Comparison of ENCODE assay signal across 16 cellular contexts in genomic region chr7:140453785-140454656, GRCh38. TPM values are rescaled to one million over a fixed set of nuclear protein-coding genes. Genes with fewer than 3 reads are reported as not detected.
A peak's percentile ranks its signal among the peaks of the same experiment; 100 is the strongest.
DNase-seq lines count a peak whose midpoint lies in the region; ATAC-seq lines count a peak whose summit lies in the region.
"Not testable (repeated sequence)": the region's sequence is repeated elsewhere in the genome, so short reads cannot be mapped to it uniquely, and the experiment has no call there.
"Had no signal": no experiment of that assay in that cellular context is flagged by ENCODE, and none has a peak within 500 bp of the region (broad histone marks: within the 10 kb centered on the region; RNA-seq: fewer than 3 reads in every experiment).

No MANE protein-coding gene starts in this region.

- peak overlapping the region; percentile 62 to 70 (median 65) for H3K27ac Mint-ChIP-seq in CD4-positive, CD25-positive, alpha-beta regulatory T cell
- H3K27ac Mint-ChIP-seq in T-helper 2 cell treated with Interferon-gamma antibody and Interleukin-4, amounts not matched to agents 5 μg/mL and 100 μg/mL, for 36 hours, result peak overlapping the region; percentile 82
- peak overlapping the region; percentile 44 for H3K27ac Mint-ChIP-seq in activated CD8-positive, alpha-beta T cell treated with anti-CD3 and anti-CD28 coated beads, Interleukin-2, amount 10 ng/mL, durations not matched to agents 7 days and 5 days
- H3K27ac Mint-ChIP-seq in activated naive CD4-positive, alpha-beta T cell treated with anti-CD3 and anti-CD28 coated beads for 36 hours, result peak overlapping the region; percentile 50
- H3K27ac Mint-ChIP-seq in central memory CD8-positive, alpha-beta T cell (ENCODE audit: low read depth), result peak overlapping the region; percentile 35
- peak overlapping the region; percentile 90 for H3K27ac Mint-ChIP-seq in stimulated activated effector memory CD8-positive, alpha-beta T cell treated with anti-CD3 and anti-CD28 coated beads, Interleukin-12 subunit alpha, Interleukin-12 subunit beta, amount 100 ng/mL, for 72 hours

- H3K27ac ChIP-seq in CD4-positive, CD25-positive, alpha-beta regulatory T cell (ENCODE audit: insufficient read depth, low read length, poor library complexity, severe bottlenecking), result not testable (repeated sequence)
- peak overlapping the region; percentile 80 for H3K27ac ChIP-seq in HUES6 (ENCODE audit: low read depth, low read length)

- peaks cover 47% of the 10 kb centered on the region for H3K36me3 Mint-ChIP-seq in CD4-positive, CD25-positive, alpha-beta regulatory T cell
- H3K36me3 Mint-ChIP-seq in T-helper 2 cell treated with Interferon-gamma antibody and Interleukin-4, amounts not matched to agents 5 μg/mL and 100 μg/mL, for 36 hours (ENCODE audit: low read depth), result peaks cover 48% of the 10 kb centered on the region
- peaks cover 53% of the 10 kb centered on the region for H3K36me3 Mint-ChIP-seq in activated CD8-positive, alpha-beta T cell treated with anti-CD3 and anti-CD28 coated beads, Interleukin-2, amount 10 ng/mL, durations not matched to agents 7 days and 5 days (ENCODE audit: low read depth)
- H3K36me3 Mint-ChIP-seq in activated naive CD4-positive, alpha-beta T cell treated with anti-CD3 and anti-CD28 coated beads for 36 hours (ENCODE audit: low read depth), result peaks cover 11% of the 10 kb centered on the region
- H3K36me3 Mint-ChIP-seq in central memory CD8-positive, alpha-beta T cell (ENCODE audit: insufficient read depth), result peaks cover 63% of the 10 kb centered on the region
- peaks cover 72% of the 10 kb centered on the region for H3K36me3 Mint-ChIP-seq in stimulated activated effector memory CD8-positive, alpha-beta T cell treated with anti-CD3 and anti-CD28 coated beads, Interleukin-12 subunit alpha, Interleukin-12 subunit beta, amount 100 ng/mL, for 72 hours

- not testable (repeated sequence) for H3K9me3 ChIP-seq in CD4-positive, CD25-positive, alpha-beta regulatory T cell (ENCODE audit: control insufficient read depth in 2 of 2, low read length in 2 of 2); HUES6 (ENCODE audit: control insufficient read depth, insufficient read depth, low read depth, low read length)

- H3K4me3 Mint-ChIP-seq in CD4-positive, CD25-positive, alpha-beta regulatory T cell; activated CD8-positive, alpha-beta T cell treated with anti-CD3 and anti-CD28 coated beads, Interleukin-2, amount 10 ng/mL, durations not matched to agents 7 days and 5 days; activated naive CD4-positive, alpha-beta T cell treated with anti-CD3 and anti-CD28 coated beads for 36 hours; central memory CD8-positive, alpha-beta T cell: not testable (repeated sequence)
- peak overlapping the region; percentile 53 for H3K4me3 Mint-ChIP-seq in T-helper 2 cell treated with Interferon-gamma antibody and Interleukin-4, amounts not matched to agents 5 μg/mL and 100 μg/mL, for 36 hours
- H3K4me3 Mint-ChIP-seq in stimulated activated effector memory CD8-positive, alpha-beta T cell treated with anti-CD3 and anti-CD28 coated beads, Interleukin-12 subunit alpha, Interleukin-12 subunit beta, amount 100 ng/mL, for 72 hours, result peak overlapping the region; percentile 10

- H3K27me3 ChIP-seq in CD4-positive, CD25-positive, alpha-beta regulatory T cell (ENCODE audit: control insufficient read depth, insufficient read depth, low read length); HUES6 (ENCODE audit: control insufficient read depth, insufficient read depth, low read length): not testable (repeated sequence)

- POLR2A ChIA-PET in activated CD8-positive, alpha-beta T cell treated with anti-CD3 and anti-CD28 coated beads, Interleukin-2, amount 10 ng/mL, durations not matched to agents 7 days and 5 days (lab: Charles Lee), result interaction anchor here (0.8 kb wide), 1 partner anchor 24 kb away, joined by 3 read pairs; no protein-coding TSS in a partner anchor

- H3K27me3 Mint-ChIP-seq in CD4-positive, CD25-positive, alpha-beta regulatory T cell; T-helper 2 cell treated with Interferon-gamma antibody and Interleukin-4, amounts not matched to agents 5 μg/mL and 100 μg/mL, for 36 hours (ENCODE audit: low read depth); activated CD8-positive, alpha-beta T cell treated with anti-CD3 and anti-CD28 coated beads, Interleukin-2, amount 10 ng/mL, durations not matched to agents 7 days and 5 days (ENCODE audit: low read depth); activated naive CD4-positive, alpha-beta T cell treated with anti-CD3 and anti-CD28 coated beads for 36 hours (ENCODE audit: low read depth); central memory CD8-positive, alpha-beta T cell: not testable (repeated sequence)

- not testable (repeated sequence) for DNase-seq in CD4-positive, CD25-positive, alpha-beta regulatory T cell; activated CD8-positive, alpha-beta T cell treated with anti-CD3 and anti-CD28 coated beads, Interleukin-2, amount 10 ng/mL, durations not matched to agents 7 days and 5 days; central memory CD8-positive, alpha-beta T cell (ENCODE audit: low spot score in 2 of 2)
- DNase-seq in T-helper 2 cell treated with Interferon-gamma antibody and Interleukin-4, amounts not matched to agents 5 μg/mL and 100 μg/mL, for 36 hours (ENCODE audit: low spot score), result peak; percentile 38
- DNase-seq in activated naive CD4-positive, alpha-beta T cell treated with anti-CD3 and anti-CD28 coated beads for 36 hours, result peak; percentile 8
- DNase-seq in myocyte (ENCODE audit: low read depth), result peak; percentile 34
- peak; percentile 6 to 67 for DNase-seq in stimulated activated effector memory CD8-positive, alpha-beta T cell treated with anti-CD3 and anti-CD28 coated beads, Interleukin-12 subunit alpha, Interleukin-12 subunit beta, amount 100 ng/mL, for 72 hours (ENCODE audit: low spot score in 2 of 2)

- H3K36me3 ChIP-seq in CD4-positive, CD25-positive, alpha-beta regulatory T cell (ENCODE audit: control insufficient read depth, insufficient read depth, low read length), result peaks cover 64% of the 10 kb centered on the region
- peaks cover 65% of the 10 kb centered on the region for H3K36me3 ChIP-seq in HUES6 (ENCODE audit: control insufficient read depth, insufficient read depth, low read length)

- H3K9ac ChIP-seq in HUES6 (ENCODE audit: low read length), result not testable (repeated sequence)

- peaks cover 10% of the 10 kb centered on the region for H3K4me1 ChIP-seq in CD4-positive, CD25-positive, alpha-beta regulatory T cell (ENCODE audit: control insufficient read depth, insufficient read depth, low read length, poor library complexity, severe bottlenecking)
- H3K4me1 ChIP-seq in HUES6 (ENCODE audit: control insufficient read depth, insufficient read depth, low read length), result peaks cover 68% of the 10 kb centered on the region

- not testable (repeated sequence) for H3K4me3 ChIP-seq in CD4-positive, CD25-positive, alpha-beta regulatory T cell (ENCODE audit: low read depth, low read length); HUES6 (ENCODE audit: low read depth, low read length)

- intact Hi-C loops in activated naive CD4-positive, alpha-beta T cell treated with anti-CD3 and anti-CD28 coated beads for 36 hours (cut with micrococcal nuclease), result not testable (repeated sequence)

- not testable (repeated sequence) for H3K9me3 Mint-ChIP-seq in CD4-positive, CD25-positive, alpha-beta regulatory T cell; T-helper 2 cell treated with Interferon-gamma antibody and Interleukin-4, amounts not matched to agents 5 μg/mL and 100 μg/mL, for 36 hours; activated CD8-positive, alpha-beta T cell treated with anti-CD3 and anti-CD28 coated beads, Interleukin-2, amount 10 ng/mL, durations not matched to agents 7 days and 5 days (ENCODE audit: insufficient read depth); activated naive CD4-positive, alpha-beta T cell treated with anti-CD3 and anti-CD28 coated beads for 36 hours; central memory CD8-positive, alpha-beta T cell; stimulated activated effector memory CD8-positive, alpha-beta T cell treated with anti-CD3 and anti-CD28 coated beads, Interleukin-12 subunit alpha, Interleukin-12 subunit beta, amount 100 ng/mL, for 72 hours

- ATAC-seq in CD4-positive, CD25-positive, alpha-beta regulatory T cell (ENCODE audit: low read depth in 2 of 2); activated CD8-positive, alpha-beta T cell treated with anti-CD3 and anti-CD28 coated beads, Interleukin-2, amount 10 ng/mL, durations not matched to agents 7 days and 5 days; central memory CD8-positive, alpha-beta T cell (replicated peaks; ENCODE audit: extremely low read depth, poor library complexity, severe bottlenecking): not testable (repeated sequence)
- peak; percentile 89 for ATAC-seq in stimulated activated effector memory CD8-positive, alpha-beta T cell treated with anti-CD3 and anti-CD28 coated beads, Interleukin-12 subunit alpha, Interleukin-12 subunit beta, amount 100 ng/mL, for 72 hours

- CTCF ChIA-PET in activated CD8-positive, alpha-beta T cell treated with anti-CD3 and anti-CD28 coated beads, Interleukin-2, amount 10 ng/mL, durations not matched to agents 7 days and 5 days (lab: Charles Lee), result interaction anchor here (1.2 kb wide), 1 partner anchor 10 kb away, joined by 3 read pairs; no protein-coding TSS in a partner anchor
- CTCF ChIA-PET in activated naive CD4-positive, alpha-beta T cell treated with anti-CD3 and anti-CD28 coated beads for 36 hours (lab: Charles Lee), result interaction anchor here (0.6 to 1.6 kb wide), 5 partner anchors 8 to 100 kb away, joined by 3 to 8 read pairs (median 3); no protein-coding TSS in a partner anchor

- peaks cover 19 to 47% (median 33%) of the 10 kb centered on the region in 4 donors for H3K4me1 Mint-ChIP-seq in CD4-positive, CD25-positive, alpha-beta regulatory T cell
- peaks cover 66% of the 10 kb centered on the region for H3K4me1 Mint-ChIP-seq in T-helper 2 cell treated with Interferon-gamma antibody and Interleukin-4, amounts not matched to agents 5 μg/mL and 100 μg/mL, for 36 hours (ENCODE audit: low read depth)
- peaks cover 25% of the 10 kb centered on the region for H3K4me1 Mint-ChIP-seq in activated CD8-positive, alpha-beta T cell treated with anti-CD3 and anti-CD28 coated beads, Interleukin-2, amount 10 ng/mL, durations not matched to agents 7 days and 5 days (ENCODE audit: low read depth)
- H3K4me1 Mint-ChIP-seq in activated naive CD4-positive, alpha-beta T cell treated with anti-CD3 and anti-CD28 coated beads for 36 hours (ENCODE audit: low read depth), result peaks cover 25% of the 10 kb centered on the region
- peaks cover 37% of the 10 kb centered on the region for H3K4me1 Mint-ChIP-seq in central memory CD8-positive, alpha-beta T cell
- H3K4me1 Mint-ChIP-seq in stimulated activated effector memory CD8-positive, alpha-beta T cell treated with anti-CD3 and anti-CD28 coated beads, Interleukin-12 subunit alpha, Interleukin-12 subunit beta, amount 100 ng/mL, for 72 hours, result peaks cover 46% of the 10 kb centered on the region

RNA-seq across cellular contexts. Expression of gene MKRN1, which starts 25.3 kb away (rescaled TPM):
- total RNA-seq in CD4-positive, CD25-positive, alpha-beta regulatory T cell, result 127 TPM
- 100 to 1,000 TPM; 132 to 166 (median 155) TPM for polyA plus RNA-seq in CD4-positive, CD25-positive, alpha-beta regulatory T cell
- total RNA-seq in activated CD8-positive, alpha-beta T cell treated with anti-CD3 and anti-CD28 coated beads, Interleukin-2, amount 10 ng/mL, durations not matched to agents 7 days and 5 days, result 10 to 100 TPM; 51.5 to 53.9 TPM
- total RNA-seq in activated naive CD4-positive, alpha-beta T cell treated with anti-CD3 and anti-CD28 coated beads for 36 hours, result 10 to 100 TPM; 77.6 to 78.6 TPM
- total RNA-seq in myocyte, result 67.7 and 68.2 TPM in 2 replicates
- polyA plus RNA-seq in myocyte (2012), result 92.6 TPM

RNA-seq across cellular contexts. Expression of gene RAB19, which starts 50.2 kb away (rescaled TPM):
- 6.7 TPM for total RNA-seq in CD4-positive, CD25-positive, alpha-beta regulatory T cell
- polyA plus RNA-seq in CD4-positive, CD25-positive, alpha-beta regulatory T cell, result 1 to 10 TPM; 2.1 to 5.7 (median 3.1) TPM
- 1 to 10 TPM; 7.2 to 7.3 TPM for total RNA-seq in activated CD8-positive, alpha-beta T cell treated with anti-CD3 and anti-CD28 coated beads, Interleukin-2, amount 10 ng/mL, durations not matched to agents 7 days and 5 days
- total RNA-seq in activated naive CD4-positive, alpha-beta T cell treated with anti-CD3 and anti-CD28 coated beads for 36 hours, result 1 to 10 TPM; 4.6 to 5.2 TPM
- not detected in 2 replicates for total RNA-seq in myocyte
- polyA plus RNA-seq in myocyte (2012), result not detected
- total RNA-seq: A172, ascending aorta, cardiac septum, esophagus muscularis mucosa, G401, heart right ventricle, NCI-H460, testis had no signal
- polyA plus RNA-seq: heart right ventricle had no signal

RNA-seq across cellular contexts. Expression of gene SLC37A3, which starts 55.7 kb away (rescaled TPM):
- total RNA-seq in CD4-positive, CD25-positive, alpha-beta regulatory T cell, result 44.7 TPM
- 10 to 100 TPM; 13.0 to 17.6 (median 15.0) TPM for polyA plus RNA-seq in CD4-positive, CD25-positive, alpha-beta regulatory T cell
- total RNA-seq in activated CD8-positive, alpha-beta T cell treated with anti-CD3 and anti-CD28 coated beads, Interleukin-2, amount 10 ng/mL, durations not matched to agents 7 days and 5 days, result 10 to 100 TPM; 19.9 to 23.9 TPM
- total RNA-seq in activated naive CD4-positive, alpha-beta T cell treated with anti-CD3 and anti-CD28 coated beads for 36 hours, result 10 to 100 TPM; 25.6 to 28.7 TPM
- 36.0 and 40.3 TPM in 2 replicates for total RNA-seq in myocyte
- polyA plus RNA-seq in myocyte (2012), result 24.5 TPM

Comparison
In these comparisons a context has a peak if more than half of its experiments do, and no peak if none do; other contexts are left out.
1. H3K27ac Mint-ChIP-seq: peak in every context shown above with its lines; median percentile 90 in stimulated activated effector memory CD8-positive, alpha-beta T cell treated with anti-CD3 and anti-CD28 coated beads, Interleukin-12 subunit alpha, Interleukin-12 subunit beta, amount 100 ng/mL, for 72 hours; 82 in T-helper 2 cell treated with Interferon-gamma antibody and Interleukin-4, amounts not matched to agents 5 μg/mL and 100 μg/mL, for 36 hours; 65 in CD4-positive, CD25-positive, alpha-beta regulatory T cell; 50 in activated naive CD4-positive, alpha-beta T cell treated with anti-CD3 and anti-CD28 coated beads for 36 hours; 44 in activated CD8-positive, alpha-beta T cell treated with anti-CD3 and anti-CD28 coated beads, Interleukin-2, amount 10 ng/mL, durations not matched to agents 7 days and 5 days; 35 in central memory CD8-positive, alpha-beta T cell.